ENCODE assay signal across 1 cellular context in the genomic region with DNA sequence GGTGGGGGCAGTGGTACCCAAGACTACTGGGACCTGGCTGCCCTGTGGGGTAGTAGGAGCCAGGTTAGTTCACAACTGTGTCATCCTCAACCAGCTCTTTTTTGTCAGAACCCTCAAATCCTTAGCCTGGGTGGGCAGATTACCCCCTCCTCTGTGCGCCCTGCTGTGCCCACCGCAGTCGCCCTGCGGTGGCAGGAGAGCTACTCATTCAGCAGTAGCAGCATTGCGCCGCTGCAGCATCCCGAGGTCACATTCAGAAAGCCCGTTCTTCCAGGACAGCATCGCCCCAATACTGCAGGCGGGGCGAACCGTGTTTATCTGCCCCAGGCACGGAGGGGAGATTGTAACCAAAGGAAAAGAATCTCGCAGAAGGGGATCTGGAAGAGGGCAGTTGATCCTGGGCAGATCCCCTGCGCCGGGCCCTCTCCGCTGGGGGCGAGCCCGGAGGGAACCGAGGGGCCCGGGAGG.
TF ChIP-seq lines count a peak whose summit lies in the region.

No MANE protein-coding gene starts in this region.

TF ChIP-seq in WTC11, 78 proteins besides CTCF, POLR2A, EP300 and RAD21 (continued from another document):
- TF ChIP-seq, protein P1, sequence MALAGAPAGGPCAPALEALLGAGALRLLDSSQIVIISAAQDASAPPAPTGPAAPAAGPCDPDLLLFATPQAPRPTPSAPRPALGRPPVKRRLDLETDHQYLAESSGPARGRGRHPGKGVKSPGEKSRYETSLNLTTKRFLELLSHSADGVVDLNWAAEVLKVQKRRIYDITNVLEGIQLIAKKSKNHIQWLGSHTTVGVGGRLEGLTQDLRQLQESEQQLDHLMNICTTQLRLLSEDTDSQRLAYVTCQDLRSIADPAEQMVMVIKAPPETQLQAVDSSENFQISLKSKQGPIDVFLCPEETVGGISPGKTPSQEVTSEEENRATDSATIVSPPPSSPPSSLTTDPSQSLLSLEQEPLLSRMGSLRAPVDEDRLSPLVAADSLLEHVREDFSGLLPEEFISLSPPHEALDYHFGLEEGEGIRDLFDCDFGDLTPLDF (CRISPR knock-in tag; IDR thresholded peaks at IDR 0.05): no peak
- no peak for TF ChIP-seq SMAD4 (CRISPR knock-in tag; IDR thresholded peaks at IDR 0.05)
- TF ChIP-seq, protein P2, sequence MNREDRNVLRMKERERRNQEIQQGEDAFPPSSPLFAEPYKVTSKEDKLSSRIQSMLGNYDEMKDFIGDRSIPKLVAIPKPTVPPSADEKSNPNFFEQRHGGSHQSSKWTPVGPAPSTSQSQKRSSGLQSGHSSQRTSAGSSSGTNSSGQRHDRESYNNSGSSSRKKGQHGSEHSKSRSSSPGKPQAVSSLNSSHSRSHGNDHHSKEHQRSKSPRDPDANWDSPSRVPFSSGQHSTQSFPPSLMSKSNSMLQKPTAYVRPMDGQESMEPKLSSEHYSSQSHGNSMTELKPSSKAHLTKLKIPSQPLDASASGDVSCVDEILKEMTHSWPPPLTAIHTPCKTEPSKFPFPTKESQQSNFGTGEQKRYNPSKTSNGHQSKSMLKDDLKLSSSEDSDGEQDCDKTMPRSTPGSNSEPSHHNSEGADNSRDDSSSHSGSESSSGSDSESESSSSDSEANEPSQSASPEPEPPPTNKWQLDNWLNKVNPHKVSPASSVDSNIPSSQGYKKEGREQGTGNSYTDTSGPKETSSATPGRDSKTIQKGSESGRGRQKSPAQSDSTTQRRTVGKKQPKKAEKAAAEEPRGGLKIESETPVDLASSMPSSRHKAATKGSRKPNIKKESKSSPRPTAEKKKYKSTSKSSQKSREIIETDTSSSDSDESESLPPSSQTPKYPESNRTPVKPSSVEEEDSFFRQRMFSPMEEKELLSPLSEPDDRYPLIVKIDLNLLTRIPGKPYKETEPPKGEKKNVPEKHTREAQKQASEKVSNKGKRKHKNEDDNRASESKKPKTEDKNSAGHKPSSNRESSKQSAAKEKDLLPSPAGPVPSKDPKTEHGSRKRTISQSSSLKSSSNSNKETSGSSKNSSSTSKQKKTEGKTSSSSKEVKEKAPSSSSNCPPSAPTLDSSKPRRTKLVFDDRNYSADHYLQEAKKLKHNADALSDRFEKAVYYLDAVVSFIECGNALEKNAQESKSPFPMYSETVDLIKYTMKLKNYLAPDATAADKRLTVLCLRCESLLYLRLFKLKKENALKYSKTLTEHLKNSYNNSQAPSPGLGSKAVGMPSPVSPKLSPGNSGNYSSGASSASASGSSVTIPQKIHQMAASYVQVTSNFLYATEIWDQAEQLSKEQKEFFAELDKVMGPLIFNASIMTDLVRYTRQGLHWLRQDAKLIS (CRISPR knock-in tag; IDR thresholded peaks at IDR 0.05; ENCODE audit: borderline replicate concordance): no peak
- TF ChIP-seq ZNF263 (CRISPR knock-in tag; IDR thresholded peaks at IDR 0.05; ENCODE audit: low read depth): no peak
